ENCODE assay signal across 8 cellular contexts in the genomic region with DNA sequence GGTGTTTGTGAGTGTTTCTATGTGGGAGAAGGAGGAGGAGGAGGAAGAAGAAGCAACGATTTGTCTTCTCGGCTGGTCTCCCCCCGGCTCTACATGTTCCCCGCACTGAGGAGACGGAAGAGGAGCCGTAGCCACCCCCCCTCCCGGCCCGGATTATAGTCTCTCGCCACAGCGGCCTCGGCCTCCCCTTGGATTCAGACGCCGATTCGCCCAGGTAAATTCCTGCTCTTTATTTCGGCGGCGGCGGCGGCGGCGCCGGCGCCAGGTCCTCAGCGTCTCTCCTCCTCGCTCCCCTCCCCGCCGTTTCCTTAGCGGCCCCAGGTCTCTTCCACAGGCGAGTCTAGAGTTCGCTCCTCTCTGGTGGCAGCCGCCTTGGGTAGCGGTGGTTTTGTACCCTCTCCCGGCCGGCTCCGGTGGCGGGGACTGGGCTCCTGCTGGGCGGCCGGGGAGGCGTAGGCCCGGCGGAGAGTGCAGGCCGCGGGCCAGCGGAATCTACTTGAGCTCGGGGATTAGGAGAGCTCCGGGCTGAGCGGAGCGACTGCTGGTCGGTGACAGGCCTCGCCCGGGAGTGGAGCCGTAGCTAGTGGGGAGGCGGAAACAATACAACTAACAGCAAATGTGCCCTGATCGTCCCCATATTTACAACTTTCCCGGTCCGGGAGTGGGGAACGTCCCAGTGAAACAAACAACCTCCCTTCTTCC. TPM values are rescaled to one million over a fixed set of nuclear protein-coding genes. Genes with fewer than 3 reads are reported as not detected.
DNase-seq lines count a peak whose midpoint lies in the region; ATAC-seq, FAIRE-seq and TF ChIP-seq lines count a peak whose summit lies in the region.

No MANE protein-coding gene starts in this region.

- no peak for FAIRE-seq in bronchial epithelial cell (lab: Jason Lieb, UNC)

- H3K4me3 ChIP-seq in GM06990 (replicated peaks; ENCODE audit: low read depth, low read length) (peak overlapping the region; percentile 70), bronchial epithelial cell (ENCODE audit: low read depth, low read length) (peak overlapping the region; percentile 94)

- H3K36me3 ChIP-seq in GM06990 (ENCODE audit: control insufficient read depth, insufficient read depth, low read length) (no peaks in the 10 kb centered on the region), bronchial epithelial cell (ENCODE audit: control insufficient read depth, insufficient read depth, low read length) (no peaks in the 10 kb centered on the region)

- H3K27me3 ChIP-seq in GM06990 (replicated peaks; ENCODE audit: control insufficient read depth, insufficient read depth, low read length) (no peaks in the 10 kb centered on the region), bronchial epithelial cell (ENCODE audit: control insufficient read depth, insufficient read depth, low read length) (no peaks in the 10 kb centered on the region)

- DNase-seq in GM06990 (ENCODE audit: extremely low read depth, insufficient read length) (peak; percentile 79), NCI-H1694 (lab: John Stamatoyannopoulos, UW) (peak; percentile 33), bronchial epithelial cell (ENCODE audit: low read depth) (no peak), islet precursor cell (peak; percentile 78)
- peak; percentile 28 to 39 (median 37) for DNase-seq in stimulated activated CD4-positive, alpha-beta T cell treated with anti-CD3 and anti-CD28 coated beads, Interleukin-12 subunit alpha, Interleukin-12 subunit beta, amount 100 ng/mL, for 48 hours (ENCODE audit: low read depth in 2 of 3, low spot score in 1 of 3)

- ATAC-seq in HG02678 (IDR thresholded peaks at IDR 0.05; ENCODE audit: unreplicated experiment) (peak; percentile 17), HG03565 (IDR thresholded peaks at IDR 0.05; ENCODE audit: unreplicated experiment) (no peak)

- TF ChIP-seq CTCF in GM06990 (IDR thresholded peaks at IDR 0.05; ENCODE audit: insufficient read depth, low read length, poor library complexity, severe bottlenecking): no peak
- no peak for TF ChIP-seq CTCF in VCaP (conservative IDR thresholded peaks at IDR 0.05)
- no peak for TF ChIP-seq CTCF in bronchial epithelial cell (IDR thresholded peaks at IDR 0.05; ENCODE audit: insufficient read depth, low read length, severe bottlenecking)

- peak overlapping the region; percentile 97 for H3K27ac ChIP-seq in VCaP

RNA-seq across cellular contexts. Expression of a gene that starts 0.5 kb away (rescaled TPM):
- total RNA-seq in bronchial epithelial cell: 20.0 and 26.5 TPM in 2 replicates
